In the genomic region with DNA sequence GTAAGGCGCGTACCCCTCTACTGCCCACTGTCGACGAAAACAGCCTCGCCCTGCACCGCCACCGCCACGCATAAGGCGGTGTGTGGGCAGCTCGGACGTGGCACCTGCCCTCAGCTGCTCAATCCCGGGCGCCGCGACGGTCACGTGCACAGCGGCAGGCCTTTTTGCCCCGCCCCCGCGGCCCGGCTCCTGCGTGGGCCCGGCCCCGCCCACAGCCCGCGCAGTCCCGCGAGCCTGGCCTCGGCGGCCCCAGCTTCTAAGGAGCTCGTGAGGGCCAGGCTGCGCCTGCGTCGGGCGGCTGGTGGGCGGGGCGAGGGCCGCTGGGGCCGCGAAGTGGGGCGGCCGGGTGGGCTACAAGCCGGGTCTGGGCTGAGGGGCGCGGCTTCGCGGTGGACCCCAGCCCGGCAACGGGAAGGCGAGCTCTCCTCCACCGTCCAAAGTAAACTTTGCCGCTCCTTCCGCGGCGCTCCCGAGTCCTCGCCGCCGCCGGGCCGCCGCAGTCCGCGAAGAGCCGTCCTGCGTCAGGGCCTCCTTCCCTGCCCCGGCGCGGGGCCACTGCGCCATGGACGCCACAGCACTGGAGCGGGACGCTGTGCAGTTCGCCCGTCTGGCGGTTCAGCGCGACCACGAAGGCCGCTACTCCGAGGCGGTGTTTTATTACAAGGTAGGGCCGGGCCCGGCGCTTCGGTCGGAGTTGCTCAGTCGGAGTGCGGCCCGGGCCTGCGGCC, we compare ENCODE assay signal across 1 cellular context.
A peak's percentile ranks its signal among the peaks of the same experiment; 100 is the strongest.
TF ChIP-seq lines count a peak whose summit lies in the region.

A gene (plus strand): TSS at position 313 of the 728 bp plus-strand sequence. CDS start 250 bp downstream, at position 563.

TF ChIP-seq in HepG2, 621 proteins besides CTCF, POLR2A, EP300 and RAD21 (continued from another document and continues in another):
- TF ChIP-seq, protein P1, sequence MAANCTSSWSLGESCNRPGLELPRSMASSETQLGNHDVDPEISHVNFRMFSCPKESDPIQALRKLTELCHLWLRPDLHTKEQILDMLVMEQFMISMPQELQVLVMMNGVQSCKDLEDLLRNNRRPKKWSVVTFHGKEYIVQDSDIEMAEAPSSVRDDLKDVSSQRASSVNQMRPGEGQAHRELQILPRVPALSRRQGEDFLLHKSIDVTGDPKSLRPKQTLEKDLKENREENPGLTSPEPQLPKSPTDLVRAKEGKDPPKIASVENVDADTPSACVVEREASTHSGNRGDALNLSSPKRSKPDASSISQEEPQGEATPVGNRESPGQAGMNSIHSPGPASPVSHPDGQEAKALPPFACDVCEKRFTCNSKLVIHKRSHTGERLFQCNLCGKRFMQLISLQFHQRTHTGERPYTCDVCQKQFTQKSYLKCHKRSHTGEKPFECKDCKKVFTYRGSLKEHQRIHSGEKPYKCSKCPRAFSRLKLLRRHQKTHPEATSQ (CRISPR knock-in tag; IDR thresholded peaks at IDR 0.05; ENCODE audit: borderline replicate concordance): 0 out of 2 replicates have a peak, but pooled peaks have one; percentile 37
- no peak for TF ChIP-seq ZBTB8A (CRISPR knock-in tag; IDR thresholded peaks at IDR 0.05; ENCODE audit: borderline replicate concordance, low read depth)
- TF ChIP-seq CREB1 (IDR thresholded peaks at IDR 0.05): peak; percentile 18; the same call in 1 of the 2 replicates
- TF ChIP-seq CREB1 (CRISPR knock-in tag; IDR thresholded peaks at IDR 0.05): no peak
- peak; percentile 84 for TF ChIP-seq TAF1 (CRISPR knock-in tag; IDR thresholded peaks at IDR 0.05)
- no peak for TF ChIP-seq MBNL3 (CRISPR knock-in tag; conservative IDR thresholded peaks at IDR 0.05)
- 0 out of 2 replicates have a peak, but pooled peaks have one; percentile 56 for TF ChIP-seq RNF2 (conservative IDR thresholded peaks at IDR 0.05; ENCODE audit: low read depth)
- TF ChIP-seq, protein P2, sequence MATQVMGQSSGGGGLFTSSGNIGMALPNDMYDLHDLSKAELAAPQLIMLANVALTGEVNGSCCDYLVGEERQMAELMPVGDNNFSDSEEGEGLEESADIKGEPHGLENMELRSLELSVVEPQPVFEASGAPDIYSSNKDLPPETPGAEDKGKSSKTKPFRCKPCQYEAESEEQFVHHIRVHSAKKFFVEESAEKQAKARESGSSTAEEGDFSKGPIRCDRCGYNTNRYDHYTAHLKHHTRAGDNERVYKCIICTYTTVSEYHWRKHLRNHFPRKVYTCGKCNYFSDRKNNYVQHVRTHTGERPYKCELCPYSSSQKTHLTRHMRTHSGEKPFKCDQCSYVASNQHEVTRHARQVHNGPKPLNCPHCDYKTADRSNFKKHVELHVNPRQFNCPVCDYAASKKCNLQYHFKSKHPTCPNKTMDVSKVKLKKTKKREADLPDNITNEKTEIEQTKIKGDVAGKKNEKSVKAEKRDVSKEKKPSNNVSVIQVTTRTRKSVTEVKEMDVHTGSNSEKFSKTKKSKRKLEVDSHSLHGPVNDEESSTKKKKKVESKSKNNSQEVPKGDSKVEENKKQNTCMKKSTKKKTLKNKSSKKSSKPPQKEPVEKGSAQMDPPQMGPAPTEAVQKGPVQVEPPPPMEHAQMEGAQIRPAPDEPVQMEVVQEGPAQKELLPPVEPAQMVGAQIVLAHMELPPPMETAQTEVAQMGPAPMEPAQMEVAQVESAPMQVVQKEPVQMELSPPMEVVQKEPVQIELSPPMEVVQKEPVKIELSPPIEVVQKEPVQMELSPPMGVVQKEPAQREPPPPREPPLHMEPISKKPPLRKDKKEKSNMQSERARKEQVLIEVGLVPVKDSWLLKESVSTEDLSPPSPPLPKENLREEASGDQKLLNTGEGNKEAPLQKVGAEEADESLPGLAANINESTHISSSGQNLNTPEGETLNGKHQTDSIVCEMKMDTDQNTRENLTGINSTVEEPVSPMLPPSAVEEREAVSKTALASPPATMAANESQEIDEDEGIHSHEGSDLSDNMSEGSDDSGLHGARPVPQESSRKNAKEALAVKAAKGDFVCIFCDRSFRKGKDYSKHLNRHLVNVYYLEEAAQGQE (IDR thresholded peaks at IDR 0.05; ENCODE audit: borderline replicate concordance in 1 of 2, low read depth in 1 of 2, low read length in 2 of 2): peak in 1 of 2 experiments; percentile 28; a peak in 1 of 4 replicates
- TF ChIP-seq, protein P3, sequence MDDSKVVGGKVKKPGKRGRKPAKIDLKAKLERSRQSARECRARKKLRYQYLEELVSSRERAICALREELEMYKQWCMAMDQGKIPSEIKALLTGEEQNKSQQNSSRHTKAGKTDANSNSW (CRISPR knock-in tag; IDR thresholded peaks at IDR 0.05; ENCODE audit: borderline replicate concordance): peak; percentile 98; the same call in 1 of the 2 replicates
- TF ChIP-seq ZNF720 (CRISPR knock-in tag; IDR thresholded peaks at IDR 0.05): no peak
- no peak for TF ChIP-seq CCAR2 (optimal IDR thresholded peaks at IDR 0.05; ENCODE audit: low read depth, low read length)
- peak; percentile 68 for TF ChIP-seq NRL (CRISPR knock-in tag; IDR thresholded peaks at IDR 0.05; ENCODE audit: borderline replicate concordance)
- TF ChIP-seq, protein P4, sequence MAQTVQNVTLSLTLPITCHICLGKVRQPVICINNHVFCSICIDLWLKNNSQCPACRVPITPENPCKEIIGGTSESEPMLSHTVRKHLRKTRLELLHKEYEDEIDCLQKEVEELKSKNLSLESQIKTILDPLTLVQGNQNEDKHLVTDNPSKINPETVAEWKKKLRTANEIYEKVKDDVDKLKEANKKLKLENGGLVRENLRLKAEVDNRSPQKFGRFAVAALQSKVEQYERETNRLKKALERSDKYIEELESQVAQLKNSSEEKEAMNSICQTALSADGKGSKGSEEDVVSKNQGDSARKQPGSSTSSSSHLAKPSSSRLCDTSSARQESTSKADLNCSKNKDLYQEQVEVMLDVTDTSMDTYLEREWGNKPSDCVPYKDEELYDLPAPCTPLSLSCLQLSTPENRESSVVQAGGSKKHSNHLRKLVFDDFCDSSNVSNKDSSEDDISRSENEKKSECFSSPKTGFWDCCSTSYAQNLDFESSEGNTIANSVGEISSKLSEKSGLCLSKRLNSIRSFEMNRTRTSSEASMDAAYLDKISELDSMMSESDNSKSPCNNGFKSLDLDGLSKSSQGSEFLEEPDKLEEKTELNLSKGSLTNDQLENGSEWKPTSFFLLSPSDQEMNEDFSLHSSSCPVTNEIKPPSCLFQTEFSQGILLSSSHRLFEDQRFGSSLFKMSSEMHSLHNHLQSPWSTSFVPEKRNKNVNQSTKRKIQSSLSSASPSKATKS (CRISPR knock-in tag; IDR thresholded peaks at IDR 0.05): no peak
- no peak for TF ChIP-seq GZF1 (CRISPR knock-in tag; IDR thresholded peaks at IDR 0.05)
- TF ChIP-seq CEBPB (IDR thresholded peaks at IDR 0.05; ENCODE audit: borderline replicate concordance, low read depth, low read length): no peak
- 0 out of 2 replicates have a peak, but pooled peaks have one; percentile 63 for TF ChIP-seq ISX (CRISPR knock-in tag; conservative IDR thresholded peaks at IDR 0.05)
- TF ChIP-seq, protein P5, sequence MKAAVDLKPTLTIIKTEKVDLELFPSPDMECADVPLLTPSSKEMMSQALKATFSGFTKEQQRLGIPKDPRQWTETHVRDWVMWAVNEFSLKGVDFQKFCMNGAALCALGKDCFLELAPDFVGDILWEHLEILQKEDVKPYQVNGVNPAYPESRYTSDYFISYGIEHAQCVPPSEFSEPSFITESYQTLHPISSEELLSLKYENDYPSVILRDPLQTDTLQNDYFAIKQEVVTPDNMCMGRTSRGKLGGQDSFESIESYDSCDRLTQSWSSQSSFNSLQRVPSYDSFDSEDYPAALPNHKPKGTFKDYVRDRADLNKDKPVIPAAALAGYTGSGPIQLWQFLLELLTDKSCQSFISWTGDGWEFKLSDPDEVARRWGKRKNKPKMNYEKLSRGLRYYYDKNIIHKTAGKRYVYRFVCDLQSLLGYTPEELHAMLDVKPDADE (CRISPR knock-in tag; IDR thresholded peaks at IDR 0.05): peak; percentile 67; the same call in 1 of the 2 replicates
- TF ChIP-seq, protein P6, sequence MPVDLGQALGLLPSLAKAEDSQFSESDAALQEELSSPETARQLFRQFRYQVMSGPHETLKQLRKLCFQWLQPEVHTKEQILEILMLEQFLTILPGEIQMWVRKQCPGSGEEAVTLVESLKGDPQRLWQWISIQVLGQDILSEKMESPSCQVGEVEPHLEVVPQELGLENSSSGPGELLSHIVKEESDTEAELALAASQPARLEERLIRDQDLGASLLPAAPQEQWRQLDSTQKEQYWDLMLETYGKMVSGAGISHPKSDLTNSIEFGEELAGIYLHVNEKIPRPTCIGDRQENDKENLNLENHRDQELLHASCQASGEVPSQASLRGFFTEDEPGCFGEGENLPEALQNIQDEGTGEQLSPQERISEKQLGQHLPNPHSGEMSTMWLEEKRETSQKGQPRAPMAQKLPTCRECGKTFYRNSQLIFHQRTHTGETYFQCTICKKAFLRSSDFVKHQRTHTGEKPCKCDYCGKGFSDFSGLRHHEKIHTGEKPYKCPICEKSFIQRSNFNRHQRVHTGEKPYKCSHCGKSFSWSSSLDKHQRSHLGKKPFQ (CRISPR knock-in tag; IDR thresholded peaks at IDR 0.05; ENCODE audit: insufficient replicate concordance): peak; percentile 66
- TF ChIP-seq CENPT (CRISPR knock-in tag; IDR thresholded peaks at IDR 0.05; ENCODE audit: low read depth): no peak
- TF ChIP-seq EEA1 (CRISPR knock-in tag; IDR thresholded peaks at IDR 0.05; ENCODE audit: borderline replicate concordance): 0 out of 2 replicates have a peak, but pooled peaks have one; percentile 74
- TF ChIP-seq JARID2 (CRISPR knock-in tag; IDR thresholded peaks at IDR 0.05; ENCODE audit: insufficient replicate concordance): no peak
- TF ChIP-seq, protein P7, sequence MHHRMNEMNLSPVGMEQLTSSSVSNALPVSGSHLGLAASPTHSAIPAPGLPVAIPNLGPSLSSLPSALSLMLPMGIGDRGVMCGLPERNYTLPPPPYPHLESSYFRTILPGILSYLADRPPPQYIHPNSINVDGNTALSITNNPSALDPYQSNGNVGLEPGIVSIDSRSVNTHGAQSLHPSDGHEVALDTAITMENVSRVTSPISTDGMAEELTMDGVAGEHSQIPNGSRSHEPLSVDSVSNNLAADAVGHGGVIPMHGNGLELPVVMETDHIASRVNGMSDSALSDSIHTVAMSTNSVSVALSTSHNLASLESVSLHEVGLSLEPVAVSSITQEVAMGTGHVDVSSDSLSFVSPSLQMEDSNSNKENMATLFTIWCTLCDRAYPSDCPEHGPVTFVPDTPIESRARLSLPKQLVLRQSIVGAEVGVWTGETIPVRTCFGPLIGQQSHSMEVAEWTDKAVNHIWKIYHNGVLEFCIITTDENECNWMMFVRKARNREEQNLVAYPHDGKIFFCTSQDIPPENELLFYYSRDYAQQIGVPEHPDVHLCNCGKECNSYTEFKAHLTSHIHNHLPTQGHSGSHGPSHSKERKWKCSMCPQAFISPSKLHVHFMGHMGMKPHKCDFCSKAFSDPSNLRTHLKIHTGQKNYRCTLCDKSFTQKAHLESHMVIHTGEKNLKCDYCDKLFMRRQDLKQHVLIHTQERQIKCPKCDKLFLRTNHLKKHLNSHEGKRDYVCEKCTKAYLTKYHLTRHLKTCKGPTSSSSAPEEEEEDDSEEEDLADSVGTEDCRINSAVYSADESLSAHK (CRISPR knock-in tag; IDR thresholded peaks at IDR 0.05; ENCODE audit: borderline replicate concordance): no peak
- TF ChIP-seq, protein P8, sequence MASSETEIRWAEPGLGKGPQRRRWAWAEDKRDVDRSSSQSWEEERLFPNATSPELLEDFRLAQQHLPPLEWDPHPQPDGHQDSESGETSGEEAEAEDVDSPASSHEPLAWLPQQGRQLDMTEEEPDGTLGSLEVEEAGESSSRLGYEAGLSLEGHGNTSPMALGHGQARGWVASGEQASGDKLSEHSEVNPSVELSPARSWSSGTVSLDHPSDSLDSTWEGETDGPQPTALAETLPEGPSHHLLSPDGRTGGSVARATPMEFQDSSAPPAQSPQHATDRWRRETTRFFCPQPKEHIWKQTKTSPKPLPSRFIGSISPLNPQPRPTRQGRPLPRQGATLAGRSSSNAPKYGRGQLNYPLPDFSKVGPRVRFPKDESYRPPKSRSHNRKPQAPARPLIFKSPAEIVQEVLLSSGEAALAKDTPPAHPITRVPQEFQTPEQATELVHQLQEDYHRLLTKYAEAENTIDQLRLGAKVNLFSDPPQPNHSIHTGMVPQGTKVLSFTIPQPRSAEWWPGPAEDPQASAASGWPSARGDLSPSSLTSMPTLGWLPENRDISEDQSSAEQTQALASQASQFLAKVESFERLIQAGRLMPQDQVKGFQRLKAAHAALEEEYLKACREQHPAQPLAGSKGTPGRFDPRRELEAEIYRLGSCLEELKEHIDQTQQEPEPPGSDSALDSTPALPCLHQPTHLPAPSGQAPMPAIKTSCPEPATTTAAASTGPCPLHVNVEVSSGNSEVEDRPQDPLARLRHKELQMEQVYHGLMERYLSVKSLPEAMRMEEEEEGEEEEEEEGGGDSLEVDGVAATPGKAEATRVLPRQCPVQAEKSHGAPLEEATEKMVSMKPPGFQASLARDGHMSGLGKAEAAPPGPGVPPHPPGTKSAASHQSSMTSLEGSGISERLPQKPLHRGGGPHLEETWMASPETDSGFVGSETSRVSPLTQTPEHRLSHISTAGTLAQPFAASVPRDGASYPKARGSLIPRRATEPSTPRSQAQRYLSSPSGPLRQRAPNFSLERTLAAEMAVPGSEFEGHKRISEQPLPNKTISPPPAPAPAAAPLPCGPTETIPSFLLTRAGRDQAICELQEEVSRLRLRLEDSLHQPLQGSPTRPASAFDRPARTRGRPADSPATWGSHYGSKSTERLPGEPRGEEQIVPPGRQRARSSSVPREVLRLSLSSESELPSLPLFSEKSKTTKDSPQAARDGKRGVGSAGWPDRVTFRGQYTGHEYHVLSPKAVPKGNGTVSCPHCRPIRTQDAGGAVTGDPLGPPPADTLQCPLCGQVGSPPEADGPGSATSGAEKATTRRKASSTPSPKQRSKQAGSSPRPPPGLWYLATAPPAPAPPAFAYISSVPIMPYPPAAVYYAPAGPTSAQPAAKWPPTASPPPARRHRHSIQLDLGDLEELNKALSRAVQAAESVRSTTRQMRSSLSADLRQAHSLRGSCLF (CRISPR knock-in tag; IDR thresholded peaks at IDR 0.05; ENCODE audit: borderline replicate concordance): 0 out of 2 replicates have a peak, but pooled peaks have one; percentile 59
- no peak for TF ChIP-seq SIX1 (CRISPR knock-in tag; IDR thresholded peaks at IDR 0.05; ENCODE audit: borderline replicate concordance)
- TF ChIP-seq ZNF430 (CRISPR knock-in tag; IDR thresholded peaks at IDR 0.05): peak; percentile 87; the same call in 1 of the 2 replicates
- TF ChIP-seq ZNF24 (IDR thresholded peaks at IDR 0.05): no peak
- TF ChIP-seq ZSCAN21 (CRISPR knock-in tag; IDR thresholded peaks at IDR 0.05; ENCODE audit: borderline replicate concordance): peak; percentile 75
- peak; percentile 91 for TF ChIP-seq SRY (CRISPR knock-in tag; IDR thresholded peaks at IDR 0.05)
- peak; percentile 64; the same call in 1 of the 2 replicates for TF ChIP-seq MAF1 (CRISPR knock-in tag; IDR thresholded peaks at IDR 0.05; ENCODE audit: borderline replicate concordance)
- TF ChIP-seq, protein P9, sequence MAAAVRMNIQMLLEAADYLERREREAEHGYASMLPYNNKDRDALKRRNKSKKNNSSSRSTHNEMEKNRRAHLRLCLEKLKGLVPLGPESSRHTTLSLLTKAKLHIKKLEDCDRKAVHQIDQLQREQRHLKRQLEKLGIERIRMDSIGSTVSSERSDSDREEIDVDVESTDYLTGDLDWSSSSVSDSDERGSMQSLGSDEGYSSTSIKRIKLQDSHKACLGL (CRISPR knock-in tag; IDR thresholded peaks at IDR 0.05): peak; percentile 90
- no peak for TF ChIP-seq MTA3 (CRISPR knock-in tag; IDR thresholded peaks at IDR 0.05)
- peak; percentile 79 for TF ChIP-seq GABPB1 (CRISPR knock-in tag; IDR thresholded peaks at IDR 0.05)
- TF ChIP-seq ZC3H4 (CRISPR knock-in tag; IDR thresholded peaks at IDR 0.05; ENCODE audit: borderline replicate concordance): no peak
- no peak for TF ChIP-seq ZNF460 (CRISPR knock-in tag; IDR thresholded peaks at IDR 0.05; ENCODE audit: borderline replicate concordance)
